16 cellular contexts compared by ENCODE assay signal in the genomic region with DNA sequence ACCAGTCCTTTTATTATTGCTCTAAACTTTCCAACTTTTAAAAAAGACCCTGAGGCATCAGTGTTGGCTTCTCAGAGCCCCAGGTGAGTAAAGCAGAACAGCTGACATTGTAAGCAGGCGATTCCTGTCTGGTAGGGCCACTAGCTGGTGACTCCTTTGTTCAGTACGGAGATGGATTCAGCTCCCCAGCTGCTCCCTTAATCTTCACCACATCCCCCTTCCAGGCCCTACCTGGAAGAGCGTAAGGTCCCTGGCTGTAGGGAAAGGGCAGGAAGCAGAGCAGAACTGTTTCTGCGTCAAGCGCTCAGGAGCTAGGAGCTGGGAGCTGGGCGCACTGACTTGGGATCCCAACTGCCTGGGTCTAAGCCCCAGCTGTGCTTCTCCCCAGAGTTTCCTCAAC.
DNase-seq lines count a peak whose midpoint lies in the region; ATAC-seq and TF ChIP-seq lines count a peak whose summit lies in the region.
"Had no signal": no experiment of that assay in that cellular context is flagged by ENCODE, and none has a peak within 500 bp of the region (broad histone marks: within the 10 kb centered on the region; RNA-seq: fewer than 3 reads in every experiment).

No MANE protein-coding gene starts in this region.

- peaks cover 13% of the 10 kb centered on the region for H3K9me3 Mint-ChIP-seq in Caco-2 (ENCODE audit: unreplicated experiment)
- H3K9me3 Mint-ChIP-seq in endodermal cell, result peaks cover 30% of the 10 kb centered on the region
- H3K9me3 Mint-ChIP-seq in neural progenitor cell, result no peaks in the 10 kb centered on the region

- H3K27me3 Mint-ChIP-seq in Caco-2 (ENCODE audit: insufficient read depth, unreplicated experiment), result no peaks in the 10 kb centered on the region
- H3K27me3 Mint-ChIP-seq in endodermal cell (ENCODE audit: insufficient read depth), result peaks cover 2% of the 10 kb centered on the region
- peaks cover 16% of the 10 kb centered on the region for H3K27me3 Mint-ChIP-seq in neural progenitor cell (ENCODE audit: insufficient read depth, low read depth)
- H3K27me3 Mint-ChIP-seq: CD8-positive, alpha-beta memory T cell had no signal

- ATAC-seq in HG03460 (IDR thresholded peaks at IDR 0.05; ENCODE audit: unreplicated experiment) (no peak), GM21447 (IDR thresholded peaks at IDR 0.05; ENCODE audit: unreplicated experiment) (no peak)

- WGBS in endodermal cell (ENCODE audit: insufficient coverage in 1 of 2, insufficient read length in 1 of 2), 2 experiments, result 44 to 59% methylated on average over 2 to 6 of the region's 6 CpGs

- H3K27ac Mint-ChIP-seq in Caco-2 (ENCODE audit: unreplicated experiment) (peak overlapping the region; percentile 85), endodermal cell (peak overlapping the region; percentile 94), neural progenitor cell (no peak overlapping the region)
- H3K27ac Mint-ChIP-seq: CD8-positive, alpha-beta memory T cell had no signal

- peaks cover 40% of the 10 kb centered on the region for H3K4me1 Mint-ChIP-seq in Caco-2 (ENCODE audit: low read depth, unreplicated experiment)
- peaks cover 58% of the 10 kb centered on the region for H3K4me1 Mint-ChIP-seq in endodermal cell
- peaks cover 39% of the 10 kb centered on the region for H3K4me1 Mint-ChIP-seq in neural progenitor cell
- H3K4me1 Mint-ChIP-seq: CD8-positive, alpha-beta memory T cell had no signal

- intact Hi-C loops in Caco-2 (cut with micrococcal nuclease; ENCODE audit: unreplicated experiment), result loop anchor here (1.0 to 5.0 kb wide), 4 partner anchors 43 to 399 kb away; no protein-coding TSS in a partner anchor

- H4K20me1 ChIP-seq in neural progenitor cell (ENCODE audit: low read depth), result no peaks in the 10 kb centered on the region

- POLR2A ChIA-PET in Caco-2 (lab: Charles Lee), result no interaction called here

- H3K27me3 ChIP-seq in Caco-2 (replicated peaks; ENCODE audit: control insufficient read depth, insufficient read depth, low read length) (no peaks in the 10 kb centered on the region), HUES6 (ENCODE audit: control insufficient read depth, insufficient read depth, low read length) (no peaks in the 10 kb centered on the region), endodermal cell (ENCODE audit: control insufficient read depth, insufficient read depth, low read length, poor library complexity, severe bottlenecking) (no peaks in the 10 kb centered on the region), neural progenitor cell (no peaks in the 10 kb centered on the region)

- H3K36me3 ChIP-seq in Caco-2 (ENCODE audit: control insufficient read depth, insufficient read depth, low read length) (no peaks in the 10 kb centered on the region), HUES6 (ENCODE audit: control insufficient read depth, insufficient read depth, low read length) (no peaks in the 10 kb centered on the region), endodermal cell (ENCODE audit: control insufficient read depth, insufficient read depth, low read length) (peaks cover 12% of the 10 kb centered on the region), neural progenitor cell (no peaks in the 10 kb centered on the region)

- H3K9me3 ChIP-seq in Caco-2 (no peaks in the 10 kb centered on the region), HUES6 (ENCODE audit: control insufficient read depth, insufficient read depth, low read depth, low read length) (peaks cover 14% of the 10 kb centered on the region; the same call in 1 of the 2 replicates), endodermal cell (ENCODE audit: control insufficient read depth, low read length) (peaks cover 36% of the 10 kb centered on the region), neural progenitor cell (ENCODE audit: low read depth) (no peaks in the 10 kb centered on the region)

- H3K27ac ChIP-seq in HUES6 (ENCODE audit: low read depth, low read length) (peak overlapping the region; percentile 12; the same call in 1 of the 2 replicates), endodermal cell (ENCODE audit: low read depth, low read length) (no peak overlapping the region), neural progenitor cell (no peak overlapping the region)
- H3K27ac ChIP-seq: SK-N-MC had no signal

- H3K4me3 Mint-ChIP-seq in Caco-2 (ENCODE audit: unreplicated experiment), result no peak overlapping the region
- H3K4me3 Mint-ChIP-seq in endodermal cell, result no peak overlapping the region
- no peak overlapping the region for H3K4me3 Mint-ChIP-seq in neural progenitor cell
- H3K4me3 Mint-ChIP-seq: CD8-positive, alpha-beta memory T cell had no signal

- peak overlapping the region; percentile 14 for H3K4me2 ChIP-seq in neural progenitor cell

- H3K4me1 ChIP-seq in Caco-2 (peaks cover 50% of the 10 kb centered on the region), HUES6 (ENCODE audit: control insufficient read depth, insufficient read depth, low read length) (peaks cover 53% of the 10 kb centered on the region), endodermal cell (ENCODE audit: control insufficient read depth, insufficient read depth, low read length) (peaks cover 30% of the 10 kb centered on the region), neural progenitor cell (peaks cover 34% of the 10 kb centered on the region)

- TF ChIP-seq CTCF in Caco-2 (IDR thresholded peaks at IDR 0.05; ENCODE audit: insufficient read depth in 1 of 2, low read depth in 1 of 2, low read length in 1 of 2, severe bottlenecking in 1 of 2, unreplicated experiment in 1 of 2), result no peak
- TF ChIP-seq CTCF in endodermal cell (conservative IDR thresholded peaks at IDR 0.05), result no peak
- TF ChIP-seq CTCF in neural progenitor cell (IDR thresholded peaks at IDR 0.05), result no peak

- H3F3A ChIP-seq in neural progenitor cell (ENCODE audit: low read depth), result peaks cover 20% of the 10 kb centered on the region

- H3K9ac ChIP-seq in HUES6 (ENCODE audit: low read length) (peak overlapping the region; percentile 59), endodermal cell (ENCODE audit: extremely low read depth, low read length, poor library complexity, severe bottlenecking) (peak overlapping the region; percentile 55), neural progenitor cell (no peak overlapping the region)

- DNase-seq in Caco-2, result no peak
- DNase-seq in endodermal cell, result peak; percentile 79
- DNase-seq in neural progenitor cell (ENCODE audit: low spot score), result peak; percentile 28
- no peak for DNase-seq in activated CD8-positive, alpha-beta memory T cell treated with anti-CD3 and anti-CD28 coated beads, Interleukin-2, amount 50 U/mL, for 4 hours
- DNase-seq: C1 segment of cervical spinal cord; CD8-positive, alpha-beta memory T cell; NCI-H1417; NCI-H187; NCI-H2171 treated with DMSO at 0.1 percent for 48 hours; NCI-H446; OCI-M1; SHP77 had no signal

- H2AFZ ChIP-seq in neural progenitor cell (replicated peaks), result no peak overlapping the region

- H3K4me3 ChIP-seq in Caco-2 (ENCODE audit: low read depth, low read length) (no peak overlapping the region), HUES6 (ENCODE audit: low read depth, low read length) (no peak overlapping the region), endodermal cell (ENCODE audit: low read length) (no peak overlapping the region), neural progenitor cell (no peak overlapping the region)
- H3K4me3 ChIP-seq: SK-N-MC had no signal

- CTCF ChIA-PET in Caco-2 (lab: Charles Lee), result interaction anchor here (1.4 kb wide), 2 partner anchors 51 to 212 kb away, joined by 4 read pairs; no protein-coding TSS in a partner anchor

- H3K79me2 ChIP-seq in neural progenitor cell (ENCODE audit: low read depth), result no peaks in the 10 kb centered on the region

- no TSS peak for BruUV-seq in Caco-2 (replicated peaks; lab: Mats Ljungman, UMichigan)

- H3K36me3 Mint-ChIP-seq in Caco-2 (ENCODE audit: insufficient read depth, unreplicated experiment) (peaks cover 11% of the 10 kb centered on the region), endodermal cell (ENCODE audit: low read depth) (peaks cover 14% of the 10 kb centered on the region), neural progenitor cell (no peaks in the 10 kb centered on the region)

Comparison
In these comparisons a context has a peak if more than half of its experiments do, and no peak if none do; other contexts are left out.
1. DNase-seq: peak in endodermal cell (single experiment) and neural progenitor cell (single experiment); none in Caco-2 (0 of 2) and activated CD8-positive, alpha-beta memory T cell treated with anti-CD3 and anti-CD28 coated beads, Interleukin-2, amount 50 U/mL, for 4 hours (single experiment).